ENCODE assay signal across 1 cellular context in the genomic region with DNA sequence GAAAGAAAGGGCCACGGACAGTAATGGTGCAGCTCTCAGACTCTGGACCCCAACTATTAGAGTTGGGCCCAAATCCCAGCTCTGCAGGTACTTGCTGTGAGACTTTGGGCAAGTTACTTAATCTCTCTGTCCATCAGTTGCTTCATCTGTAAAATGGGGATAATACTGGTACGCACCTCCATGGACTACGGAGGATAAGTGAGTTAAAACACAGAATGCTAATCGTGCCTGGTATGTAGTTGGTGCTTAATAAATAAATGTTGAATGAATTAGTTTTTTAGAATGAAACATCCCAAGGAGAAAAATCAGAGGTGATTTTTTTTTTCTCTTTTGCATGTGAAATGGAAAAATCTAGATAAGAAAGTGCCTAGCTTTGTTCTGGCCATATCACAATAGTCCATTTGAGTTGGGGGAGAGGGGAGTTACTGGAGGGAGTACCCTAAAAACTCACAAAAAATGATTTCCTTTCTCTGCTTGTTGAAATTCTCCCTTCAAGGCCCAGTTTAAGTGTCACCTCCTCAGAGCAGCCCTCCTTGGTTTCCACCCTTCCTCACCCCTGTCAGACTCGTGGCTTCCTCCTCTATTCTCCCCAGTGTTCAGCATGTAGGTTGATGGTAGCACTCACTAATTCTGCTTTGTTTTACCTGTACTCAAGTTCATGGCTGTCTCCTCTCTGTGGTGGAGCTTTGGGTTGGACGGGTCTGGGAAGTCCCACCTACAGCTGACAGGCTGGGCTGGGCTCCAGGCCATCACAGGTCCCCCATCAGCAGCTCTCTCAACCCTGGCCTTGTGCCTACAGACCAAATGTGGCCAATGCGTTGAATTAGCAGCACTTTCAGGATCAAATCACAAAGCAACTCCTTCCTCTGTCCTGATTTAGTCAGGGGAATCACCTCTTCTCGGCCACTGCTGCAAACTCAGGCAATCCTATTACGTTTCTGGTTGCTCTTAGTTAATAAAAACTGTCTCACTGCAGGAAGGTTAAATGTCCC.
TF ChIP-seq lines count a peak whose summit lies in the region.

No MANE protein-coding gene starts in this region.

TF ChIP-seq in GM23338, 12 proteins besides CTCF, POLR2A, EP300 and RAD21:
- TF ChIP-seq STAT1 (IDR thresholded peaks at IDR 0.05; ENCODE audit: unreplicated experiment): no peak
- no peak for TF ChIP-seq EZH2 (IDR thresholded peaks at IDR 0.05; ENCODE audit: low read depth, unreplicated experiment)
- TF ChIP-seq, protein P1, sequence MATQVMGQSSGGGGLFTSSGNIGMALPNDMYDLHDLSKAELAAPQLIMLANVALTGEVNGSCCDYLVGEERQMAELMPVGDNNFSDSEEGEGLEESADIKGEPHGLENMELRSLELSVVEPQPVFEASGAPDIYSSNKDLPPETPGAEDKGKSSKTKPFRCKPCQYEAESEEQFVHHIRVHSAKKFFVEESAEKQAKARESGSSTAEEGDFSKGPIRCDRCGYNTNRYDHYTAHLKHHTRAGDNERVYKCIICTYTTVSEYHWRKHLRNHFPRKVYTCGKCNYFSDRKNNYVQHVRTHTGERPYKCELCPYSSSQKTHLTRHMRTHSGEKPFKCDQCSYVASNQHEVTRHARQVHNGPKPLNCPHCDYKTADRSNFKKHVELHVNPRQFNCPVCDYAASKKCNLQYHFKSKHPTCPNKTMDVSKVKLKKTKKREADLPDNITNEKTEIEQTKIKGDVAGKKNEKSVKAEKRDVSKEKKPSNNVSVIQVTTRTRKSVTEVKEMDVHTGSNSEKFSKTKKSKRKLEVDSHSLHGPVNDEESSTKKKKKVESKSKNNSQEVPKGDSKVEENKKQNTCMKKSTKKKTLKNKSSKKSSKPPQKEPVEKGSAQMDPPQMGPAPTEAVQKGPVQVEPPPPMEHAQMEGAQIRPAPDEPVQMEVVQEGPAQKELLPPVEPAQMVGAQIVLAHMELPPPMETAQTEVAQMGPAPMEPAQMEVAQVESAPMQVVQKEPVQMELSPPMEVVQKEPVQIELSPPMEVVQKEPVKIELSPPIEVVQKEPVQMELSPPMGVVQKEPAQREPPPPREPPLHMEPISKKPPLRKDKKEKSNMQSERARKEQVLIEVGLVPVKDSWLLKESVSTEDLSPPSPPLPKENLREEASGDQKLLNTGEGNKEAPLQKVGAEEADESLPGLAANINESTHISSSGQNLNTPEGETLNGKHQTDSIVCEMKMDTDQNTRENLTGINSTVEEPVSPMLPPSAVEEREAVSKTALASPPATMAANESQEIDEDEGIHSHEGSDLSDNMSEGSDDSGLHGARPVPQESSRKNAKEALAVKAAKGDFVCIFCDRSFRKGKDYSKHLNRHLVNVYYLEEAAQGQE (IDR thresholded peaks at IDR 0.05; ENCODE audit: unreplicated experiment): no peak
- TF ChIP-seq ZNF114 (CRISPR knock-in tag; IDR thresholded peaks at IDR 0.05): no peak
- TF ChIP-seq NANOG (IDR thresholded peaks at IDR 0.05; ENCODE audit: borderline replicate concordance): no peak
- TF ChIP-seq ZNF331 (CRISPR knock-in tag; IDR thresholded peaks at IDR 0.05; ENCODE audit: low read depth): no peak
- TF ChIP-seq, protein P2, sequence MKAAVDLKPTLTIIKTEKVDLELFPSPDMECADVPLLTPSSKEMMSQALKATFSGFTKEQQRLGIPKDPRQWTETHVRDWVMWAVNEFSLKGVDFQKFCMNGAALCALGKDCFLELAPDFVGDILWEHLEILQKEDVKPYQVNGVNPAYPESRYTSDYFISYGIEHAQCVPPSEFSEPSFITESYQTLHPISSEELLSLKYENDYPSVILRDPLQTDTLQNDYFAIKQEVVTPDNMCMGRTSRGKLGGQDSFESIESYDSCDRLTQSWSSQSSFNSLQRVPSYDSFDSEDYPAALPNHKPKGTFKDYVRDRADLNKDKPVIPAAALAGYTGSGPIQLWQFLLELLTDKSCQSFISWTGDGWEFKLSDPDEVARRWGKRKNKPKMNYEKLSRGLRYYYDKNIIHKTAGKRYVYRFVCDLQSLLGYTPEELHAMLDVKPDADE (IDR thresholded peaks at IDR 0.05): no peak
- TF ChIP-seq JUNB (IDR thresholded peaks at IDR 0.05; ENCODE audit: unreplicated experiment): no peak
- TF ChIP-seq POLR2AphosphoS5 (IDR thresholded peaks at IDR 0.05; ENCODE audit: low read depth): no peak
- TF ChIP-seq EZH2phosphoT487 (IDR thresholded peaks at IDR 0.05; ENCODE audit: unreplicated experiment): no peak
- TF ChIP-seq, protein P3, sequence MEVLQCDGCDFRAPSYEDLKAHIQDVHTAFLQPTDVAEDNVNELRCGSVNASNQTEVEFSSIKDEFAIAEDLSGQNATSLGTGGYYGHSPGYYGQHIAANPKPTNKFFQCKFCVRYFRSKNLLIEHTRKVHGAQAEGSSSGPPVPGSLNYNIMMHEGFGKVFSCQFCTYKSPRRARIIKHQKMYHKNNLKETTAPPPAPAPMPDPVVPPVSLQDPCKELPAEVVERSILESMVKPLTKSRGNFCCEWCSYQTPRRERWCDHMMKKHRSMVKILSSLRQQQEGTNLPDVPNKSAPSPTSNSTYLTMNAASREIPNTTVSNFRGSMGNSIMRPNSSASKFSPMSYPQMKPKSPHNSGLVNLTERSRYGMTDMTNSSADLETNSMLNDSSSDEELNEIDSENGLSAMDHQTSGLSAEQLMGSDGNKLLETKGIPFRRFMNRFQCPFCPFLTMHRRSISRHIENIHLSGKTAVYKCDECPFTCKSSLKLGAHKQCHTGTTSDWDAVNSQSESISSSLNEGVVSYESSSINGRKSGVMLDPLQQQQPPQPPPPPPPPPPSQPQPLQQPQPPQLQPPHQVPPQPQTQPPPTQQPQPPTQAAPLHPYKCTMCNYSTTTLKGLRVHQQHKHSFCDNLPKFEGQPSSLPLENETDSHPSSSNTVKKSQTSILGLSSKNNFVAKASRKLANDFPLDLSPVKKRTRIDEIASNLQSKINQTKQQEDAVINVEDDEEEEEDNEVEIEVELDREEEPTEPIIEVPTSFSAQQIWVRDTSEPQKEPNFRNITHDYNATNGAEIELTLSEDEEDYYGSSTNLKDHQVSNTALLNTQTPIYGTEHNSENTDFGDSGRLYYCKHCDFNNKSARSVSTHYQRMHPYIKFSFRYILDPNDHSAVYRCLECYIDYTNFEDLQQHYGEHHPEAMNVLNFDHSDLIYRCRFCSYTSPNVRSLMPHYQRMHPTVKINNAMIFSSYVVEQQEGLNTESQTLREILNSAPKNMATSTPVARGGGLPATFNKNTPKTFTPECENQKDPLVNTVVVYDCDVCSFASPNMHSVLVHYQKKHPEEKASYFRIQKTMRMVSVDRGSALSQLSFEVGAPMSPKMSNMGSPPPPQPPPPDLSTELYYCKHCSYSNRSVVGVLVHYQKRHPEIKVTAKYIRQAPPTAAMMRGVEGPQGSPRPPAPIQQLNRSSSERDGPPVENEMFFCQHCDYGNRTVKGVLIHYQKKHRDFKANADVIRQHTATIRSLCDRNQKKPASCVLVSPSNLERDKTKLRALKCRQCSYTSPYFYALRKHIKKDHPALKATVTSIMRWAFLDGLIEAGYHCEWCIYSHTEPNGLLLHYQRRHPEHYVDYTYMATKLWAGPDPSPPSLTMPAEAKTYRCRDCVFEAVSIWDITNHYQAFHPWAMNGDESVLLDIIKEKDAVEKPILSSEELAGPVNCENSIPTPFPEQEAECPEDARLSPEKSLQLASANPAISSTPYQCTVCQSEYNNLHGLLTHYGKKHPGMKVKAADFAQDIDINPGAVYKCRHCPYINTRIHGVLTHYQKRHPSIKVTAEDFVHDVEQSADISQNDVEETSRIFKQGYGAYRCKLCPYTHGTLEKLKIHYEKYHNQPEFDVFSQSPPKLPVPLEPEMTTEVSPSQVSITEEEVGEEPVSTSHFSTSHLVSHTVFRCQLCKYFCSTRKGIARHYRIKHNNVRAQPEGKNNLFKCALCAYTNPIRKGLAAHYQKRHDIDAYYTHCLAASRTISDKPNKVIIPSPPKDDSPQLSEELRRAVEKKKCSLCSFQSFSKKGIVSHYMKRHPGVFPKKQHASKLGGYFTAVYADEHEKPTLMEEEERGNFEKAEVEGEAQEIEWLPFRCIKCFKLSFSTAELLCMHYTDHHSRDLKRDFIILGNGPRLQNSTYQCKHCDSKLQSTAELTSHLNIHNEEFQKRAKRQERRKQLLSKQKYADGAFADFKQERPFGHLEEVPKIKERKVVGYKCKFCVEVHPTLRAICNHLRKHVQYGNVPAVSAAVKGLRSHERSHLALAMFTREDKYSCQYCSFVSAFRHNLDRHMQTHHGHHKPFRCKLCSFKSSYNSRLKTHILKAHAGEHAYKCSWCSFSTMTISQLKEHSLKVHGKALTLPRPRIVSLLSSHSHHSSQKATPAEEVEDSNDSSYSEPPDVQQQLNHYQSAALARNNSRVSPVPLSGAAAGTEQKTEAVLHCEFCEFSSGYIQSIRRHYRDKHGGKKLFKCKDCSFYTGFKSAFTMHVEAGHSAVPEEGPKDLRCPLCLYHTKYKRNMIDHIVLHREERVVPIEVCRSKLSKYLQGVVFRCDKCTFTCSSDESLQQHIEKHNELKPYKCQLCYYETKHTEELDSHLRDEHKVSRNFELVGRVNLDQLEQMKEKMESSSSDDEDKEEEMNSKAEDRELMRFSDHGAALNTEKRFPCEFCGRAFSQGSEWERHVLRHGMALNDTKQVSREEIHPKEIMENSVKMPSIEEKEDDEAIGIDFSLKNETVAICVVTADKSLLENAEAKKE (CRISPR knock-in tag; IDR thresholded peaks at IDR 0.05): no peak
